1 cellular context compared by ENCODE assay signal in the genomic region with DNA sequence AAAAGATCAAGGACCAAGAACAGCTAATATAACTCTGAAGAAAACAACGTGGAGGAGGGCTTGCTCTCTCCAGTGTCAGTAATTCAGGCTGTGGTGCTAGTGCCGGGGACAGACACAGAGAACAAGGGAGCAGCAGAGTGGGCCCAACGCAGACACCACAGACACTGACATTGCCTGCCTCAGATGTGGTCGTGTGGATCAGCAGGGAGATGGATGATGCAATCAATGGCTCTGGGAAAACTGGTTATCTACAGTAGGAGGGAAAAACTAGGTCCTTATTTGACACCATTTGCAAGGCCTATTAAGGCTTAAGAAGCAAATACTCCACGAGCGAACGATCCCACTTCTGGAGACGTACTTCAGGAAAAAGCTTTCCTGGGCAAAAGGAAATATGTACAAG.
A peak's percentile ranks its signal among the peaks of the same experiment; 100 is the strongest.
TF ChIP-seq lines count a peak whose summit lies in the region.

No MANE protein-coding gene starts in this region.

TF ChIP-seq in HepG2, 621 proteins besides CTCF, POLR2A, EP300 and RAD21 (continued from another document and continues in another):
- TF ChIP-seq, protein P1, sequence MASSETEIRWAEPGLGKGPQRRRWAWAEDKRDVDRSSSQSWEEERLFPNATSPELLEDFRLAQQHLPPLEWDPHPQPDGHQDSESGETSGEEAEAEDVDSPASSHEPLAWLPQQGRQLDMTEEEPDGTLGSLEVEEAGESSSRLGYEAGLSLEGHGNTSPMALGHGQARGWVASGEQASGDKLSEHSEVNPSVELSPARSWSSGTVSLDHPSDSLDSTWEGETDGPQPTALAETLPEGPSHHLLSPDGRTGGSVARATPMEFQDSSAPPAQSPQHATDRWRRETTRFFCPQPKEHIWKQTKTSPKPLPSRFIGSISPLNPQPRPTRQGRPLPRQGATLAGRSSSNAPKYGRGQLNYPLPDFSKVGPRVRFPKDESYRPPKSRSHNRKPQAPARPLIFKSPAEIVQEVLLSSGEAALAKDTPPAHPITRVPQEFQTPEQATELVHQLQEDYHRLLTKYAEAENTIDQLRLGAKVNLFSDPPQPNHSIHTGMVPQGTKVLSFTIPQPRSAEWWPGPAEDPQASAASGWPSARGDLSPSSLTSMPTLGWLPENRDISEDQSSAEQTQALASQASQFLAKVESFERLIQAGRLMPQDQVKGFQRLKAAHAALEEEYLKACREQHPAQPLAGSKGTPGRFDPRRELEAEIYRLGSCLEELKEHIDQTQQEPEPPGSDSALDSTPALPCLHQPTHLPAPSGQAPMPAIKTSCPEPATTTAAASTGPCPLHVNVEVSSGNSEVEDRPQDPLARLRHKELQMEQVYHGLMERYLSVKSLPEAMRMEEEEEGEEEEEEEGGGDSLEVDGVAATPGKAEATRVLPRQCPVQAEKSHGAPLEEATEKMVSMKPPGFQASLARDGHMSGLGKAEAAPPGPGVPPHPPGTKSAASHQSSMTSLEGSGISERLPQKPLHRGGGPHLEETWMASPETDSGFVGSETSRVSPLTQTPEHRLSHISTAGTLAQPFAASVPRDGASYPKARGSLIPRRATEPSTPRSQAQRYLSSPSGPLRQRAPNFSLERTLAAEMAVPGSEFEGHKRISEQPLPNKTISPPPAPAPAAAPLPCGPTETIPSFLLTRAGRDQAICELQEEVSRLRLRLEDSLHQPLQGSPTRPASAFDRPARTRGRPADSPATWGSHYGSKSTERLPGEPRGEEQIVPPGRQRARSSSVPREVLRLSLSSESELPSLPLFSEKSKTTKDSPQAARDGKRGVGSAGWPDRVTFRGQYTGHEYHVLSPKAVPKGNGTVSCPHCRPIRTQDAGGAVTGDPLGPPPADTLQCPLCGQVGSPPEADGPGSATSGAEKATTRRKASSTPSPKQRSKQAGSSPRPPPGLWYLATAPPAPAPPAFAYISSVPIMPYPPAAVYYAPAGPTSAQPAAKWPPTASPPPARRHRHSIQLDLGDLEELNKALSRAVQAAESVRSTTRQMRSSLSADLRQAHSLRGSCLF (CRISPR knock-in tag; IDR thresholded peaks at IDR 0.05; ENCODE audit: borderline replicate concordance): no peak
- TF ChIP-seq, protein P2, sequence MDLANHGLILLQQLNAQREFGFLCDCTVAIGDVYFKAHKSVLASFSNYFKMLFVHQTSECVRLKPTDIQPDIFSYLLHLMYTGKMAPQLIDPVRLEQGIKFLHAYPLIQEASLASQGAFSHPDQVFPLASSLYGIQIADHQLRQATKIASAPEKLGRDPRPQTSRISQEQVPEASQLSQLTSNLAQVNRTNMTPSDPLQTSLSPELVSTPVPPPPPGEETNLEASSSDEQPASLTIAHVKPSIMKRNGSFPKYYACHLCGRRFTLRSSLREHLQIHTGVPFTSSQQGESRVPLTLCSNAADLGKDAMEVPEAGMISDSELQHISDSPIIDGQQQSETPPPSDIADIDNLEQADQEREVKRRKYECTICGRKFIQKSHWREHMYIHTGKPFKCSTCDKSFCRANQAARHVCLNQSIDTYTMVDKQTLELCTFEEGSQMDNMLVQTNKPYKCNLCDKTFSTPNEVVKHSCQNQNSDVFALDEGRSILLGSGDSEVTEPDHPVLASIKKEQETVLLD (CRISPR knock-in tag; IDR thresholded peaks at IDR 0.05; ENCODE audit: low read depth): no peak
- TF ChIP-seq, protein P3, sequence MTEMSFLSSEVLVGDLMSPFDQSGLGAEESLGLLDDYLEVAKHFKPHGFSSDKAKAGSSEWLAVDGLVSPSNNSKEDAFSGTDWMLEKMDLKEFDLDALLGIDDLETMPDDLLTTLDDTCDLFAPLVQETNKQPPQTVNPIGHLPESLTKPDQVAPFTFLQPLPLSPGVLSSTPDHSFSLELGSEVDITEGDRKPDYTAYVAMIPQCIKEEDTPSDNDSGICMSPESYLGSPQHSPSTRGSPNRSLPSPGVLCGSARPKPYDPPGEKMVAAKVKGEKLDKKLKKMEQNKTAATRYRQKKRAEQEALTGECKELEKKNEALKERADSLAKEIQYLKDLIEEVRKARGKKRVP (CRISPR knock-in tag; IDR thresholded peaks at IDR 0.05): peak; percentile 91 to 98
- TF ChIP-seq PAWR (CRISPR knock-in tag; IDR thresholded peaks at IDR 0.05; ENCODE audit: borderline replicate concordance) (no peak), ZNF468 (CRISPR knock-in tag; IDR thresholded peaks at IDR 0.05) (no peak), IKZF4 (CRISPR knock-in tag; IDR thresholded peaks at IDR 0.05; ENCODE audit: borderline replicate concordance, low read depth, not compliant biosample characterization) (no peak), HMG20A (CRISPR knock-in tag; IDR thresholded peaks at IDR 0.05; ENCODE audit: borderline replicate concordance) (0 out of 2 replicates have a peak, but pooled peaks have one; percentile 35), ETV6 (CRISPR knock-in tag; conservative IDR thresholded peaks at IDR 0.05) (no peak), SMARCE1 (IDR thresholded peaks at IDR 0.05; ENCODE audit: borderline replicate concordance) (no peak), JARID2 (CRISPR knock-in tag; IDR thresholded peaks at IDR 0.05; ENCODE audit: insufficient replicate concordance) (no peak), CEBPB (IDR thresholded peaks at IDR 0.05; ENCODE audit: borderline replicate concordance, low read depth, low read length) (peak; percentile 98), ZFY (CRISPR knock-in tag; IDR thresholded peaks at IDR 0.05) (peak; percentile 41; the same call in 1 of the 2 replicates), ATM (IDR thresholded peaks at IDR 0.05; ENCODE audit: borderline replicate concordance) (no peak), KDM1A (CRISPR knock-in tag; IDR thresholded peaks at IDR 0.05) (no peak), ZNF10 (CRISPR knock-in tag; IDR thresholded peaks at IDR 0.05; ENCODE audit: borderline replicate concordance, low read depth) (no peak), HOXA3 (CRISPR knock-in tag; IDR thresholded peaks at IDR 0.05) (peak; percentile 50; the same call in 1 of the 2 replicates), FOXO1 (CRISPR knock-in tag; IDR thresholded peaks at IDR 0.05) (no peak), MTA3 (CRISPR knock-in tag; IDR thresholded peaks at IDR 0.05) (no peak), ZFP36 (IDR thresholded peaks at IDR 0.05; ENCODE audit: borderline replicate concordance, low read depth, low read length, partially characterized antibody) (no peak), PAF1 (CRISPR knock-in tag; IDR thresholded peaks at IDR 0.05) (no peak), SMYD3 (CRISPR knock-in tag; IDR thresholded peaks at IDR 0.05) (no peak), ARNT2 (CRISPR knock-in tag; IDR thresholded peaks at IDR 0.05; ENCODE audit: low read depth) (no peak), KDM6A (CRISPR knock-in tag; IDR thresholded peaks at IDR 0.05; ENCODE audit: low read depth) (no peak), NFYC (CRISPR knock-in tag; IDR thresholded peaks at IDR 0.05) (no peak), ZNF691 (CRISPR knock-in tag; IDR thresholded peaks at IDR 0.05; ENCODE audit: borderline replicate concordance, low read depth) (no peak), JDP2 (CRISPR knock-in tag; IDR thresholded peaks at IDR 0.05; ENCODE audit: borderline replicate concordance) (no peak), ZNF644 (CRISPR knock-in tag; IDR thresholded peaks at IDR 0.05; ENCODE audit: low read depth) (peak; percentile 82), RFX1 (IDR thresholded peaks at IDR 0.05) (no peak), EED (CRISPR knock-in tag; IDR thresholded peaks at IDR 0.05) (no peak), ZNF382 (CRISPR knock-in tag; IDR thresholded peaks at IDR 0.05; ENCODE audit: borderline replicate concordance) (no peak), FOSL2 (CRISPR knock-in tag; IDR thresholded peaks at IDR 0.05) (peak; percentile 60), ZNF546 (CRISPR knock-in tag; conservative IDR thresholded peaks at IDR 0.05) (no peak), ZMYM3 (CRISPR knock-in tag; IDR thresholded peaks at IDR 0.05) (0 out of 2 replicates have a peak, but pooled peaks have one; percentile 16), ZNF326 (CRISPR knock-in tag; IDR thresholded peaks at IDR 0.05; ENCODE audit: borderline replicate concordance) (no peak)
- TF ChIP-seq, protein P4, sequence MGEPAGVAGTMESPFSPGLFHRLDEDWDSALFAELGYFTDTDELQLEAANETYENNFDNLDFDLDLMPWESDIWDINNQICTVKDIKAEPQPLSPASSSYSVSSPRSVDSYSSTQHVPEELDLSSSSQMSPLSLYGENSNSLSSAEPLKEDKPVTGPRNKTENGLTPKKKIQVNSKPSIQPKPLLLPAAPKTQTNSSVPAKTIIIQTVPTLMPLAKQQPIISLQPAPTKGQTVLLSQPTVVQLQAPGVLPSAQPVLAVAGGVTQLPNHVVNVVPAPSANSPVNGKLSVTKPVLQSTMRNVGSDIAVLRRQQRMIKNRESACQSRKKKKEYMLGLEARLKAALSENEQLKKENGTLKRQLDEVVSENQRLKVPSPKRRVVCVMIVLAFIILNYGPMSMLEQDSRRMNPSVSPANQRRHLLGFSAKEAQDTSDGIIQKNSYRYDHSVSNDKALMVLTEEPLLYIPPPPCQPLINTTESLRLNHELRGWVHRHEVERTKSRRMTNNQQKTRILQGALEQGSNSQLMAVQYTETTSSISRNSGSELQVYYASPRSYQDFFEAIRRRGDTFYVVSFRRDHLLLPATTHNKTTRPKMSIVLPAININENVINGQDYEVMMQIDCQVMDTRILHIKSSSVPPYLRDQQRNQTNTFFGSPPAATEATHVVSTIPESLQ (CRISPR knock-in tag; conservative IDR thresholded peaks at IDR 0.05): no peak
- TF ChIP-seq, protein P5, sequence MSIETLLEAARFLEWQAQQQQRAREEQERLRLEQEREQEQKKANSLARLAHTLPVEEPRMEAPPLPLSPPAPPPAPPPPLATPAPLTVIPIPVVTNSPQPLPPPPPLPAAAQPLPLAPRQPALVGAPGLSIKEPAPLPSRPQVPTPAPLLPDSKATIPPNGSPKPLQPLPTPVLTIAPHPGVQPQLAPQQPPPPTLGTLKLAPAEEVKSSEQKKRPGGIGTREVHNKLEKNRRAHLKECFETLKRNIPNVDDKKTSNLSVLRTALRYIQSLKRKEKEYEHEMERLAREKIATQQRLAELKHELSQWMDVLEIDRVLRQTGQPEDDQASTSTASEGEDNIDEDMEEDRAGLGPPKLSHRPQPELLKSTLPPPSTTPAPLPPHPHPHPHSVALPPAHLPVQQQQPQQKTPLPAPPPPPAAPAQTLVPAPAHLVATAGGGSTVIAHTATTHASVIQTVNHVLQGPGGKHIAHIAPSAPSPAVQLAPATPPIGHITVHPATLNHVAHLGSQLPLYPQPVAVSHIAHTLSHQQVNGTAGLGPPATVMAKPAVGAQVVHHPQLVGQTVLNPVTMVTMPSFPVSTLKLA (IDR thresholded peaks at IDR 0.05): no peak
- TF ChIP-seq, protein P6, sequence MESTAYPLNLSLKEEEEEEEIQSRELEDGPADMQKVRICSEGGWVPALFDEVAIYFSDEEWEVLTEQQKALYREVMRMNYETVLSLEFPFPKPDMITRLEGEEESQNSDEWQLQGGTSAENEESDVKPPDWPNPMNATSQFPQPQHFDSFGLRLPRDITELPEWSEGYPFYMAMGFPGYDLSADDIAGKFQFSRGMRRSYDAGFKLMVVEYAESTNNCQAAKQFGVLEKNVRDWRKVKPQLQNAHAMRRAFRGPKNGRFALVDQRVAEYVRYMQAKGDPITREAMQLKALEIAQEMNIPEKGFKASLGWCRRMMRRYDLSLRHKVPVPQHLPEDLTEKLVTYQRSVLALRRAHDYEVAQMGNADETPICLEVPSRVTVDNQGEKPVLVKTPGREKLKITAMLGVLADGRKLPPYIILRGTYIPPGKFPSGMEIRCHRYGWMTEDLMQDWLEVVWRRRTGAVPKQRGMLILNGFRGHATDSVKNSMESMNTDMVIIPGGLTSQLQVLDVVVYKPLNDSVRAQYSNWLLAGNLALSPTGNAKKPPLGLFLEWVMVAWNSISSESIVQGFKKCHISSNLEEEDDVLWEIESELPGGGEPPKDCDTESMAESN (CRISPR knock-in tag; conservative IDR thresholded peaks at IDR 0.05): no peak
- TF ChIP-seq, protein P7, sequence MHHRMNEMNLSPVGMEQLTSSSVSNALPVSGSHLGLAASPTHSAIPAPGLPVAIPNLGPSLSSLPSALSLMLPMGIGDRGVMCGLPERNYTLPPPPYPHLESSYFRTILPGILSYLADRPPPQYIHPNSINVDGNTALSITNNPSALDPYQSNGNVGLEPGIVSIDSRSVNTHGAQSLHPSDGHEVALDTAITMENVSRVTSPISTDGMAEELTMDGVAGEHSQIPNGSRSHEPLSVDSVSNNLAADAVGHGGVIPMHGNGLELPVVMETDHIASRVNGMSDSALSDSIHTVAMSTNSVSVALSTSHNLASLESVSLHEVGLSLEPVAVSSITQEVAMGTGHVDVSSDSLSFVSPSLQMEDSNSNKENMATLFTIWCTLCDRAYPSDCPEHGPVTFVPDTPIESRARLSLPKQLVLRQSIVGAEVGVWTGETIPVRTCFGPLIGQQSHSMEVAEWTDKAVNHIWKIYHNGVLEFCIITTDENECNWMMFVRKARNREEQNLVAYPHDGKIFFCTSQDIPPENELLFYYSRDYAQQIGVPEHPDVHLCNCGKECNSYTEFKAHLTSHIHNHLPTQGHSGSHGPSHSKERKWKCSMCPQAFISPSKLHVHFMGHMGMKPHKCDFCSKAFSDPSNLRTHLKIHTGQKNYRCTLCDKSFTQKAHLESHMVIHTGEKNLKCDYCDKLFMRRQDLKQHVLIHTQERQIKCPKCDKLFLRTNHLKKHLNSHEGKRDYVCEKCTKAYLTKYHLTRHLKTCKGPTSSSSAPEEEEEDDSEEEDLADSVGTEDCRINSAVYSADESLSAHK (CRISPR knock-in tag; IDR thresholded peaks at IDR 0.05; ENCODE audit: borderline replicate concordance): no peak
- TF ChIP-seq, protein P8, sequence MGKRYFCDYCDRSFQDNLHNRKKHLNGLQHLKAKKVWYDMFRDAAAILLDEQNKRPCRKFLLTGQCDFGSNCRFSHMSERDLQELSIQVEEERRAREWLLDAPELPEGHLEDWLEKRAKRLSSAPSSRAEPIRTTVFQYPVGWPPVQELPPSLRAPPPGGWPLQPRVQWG (CRISPR knock-in tag; IDR thresholded peaks at IDR 0.05; ENCODE audit: borderline replicate concordance, low read depth): no peak
- TF ChIP-seq, protein P9, sequence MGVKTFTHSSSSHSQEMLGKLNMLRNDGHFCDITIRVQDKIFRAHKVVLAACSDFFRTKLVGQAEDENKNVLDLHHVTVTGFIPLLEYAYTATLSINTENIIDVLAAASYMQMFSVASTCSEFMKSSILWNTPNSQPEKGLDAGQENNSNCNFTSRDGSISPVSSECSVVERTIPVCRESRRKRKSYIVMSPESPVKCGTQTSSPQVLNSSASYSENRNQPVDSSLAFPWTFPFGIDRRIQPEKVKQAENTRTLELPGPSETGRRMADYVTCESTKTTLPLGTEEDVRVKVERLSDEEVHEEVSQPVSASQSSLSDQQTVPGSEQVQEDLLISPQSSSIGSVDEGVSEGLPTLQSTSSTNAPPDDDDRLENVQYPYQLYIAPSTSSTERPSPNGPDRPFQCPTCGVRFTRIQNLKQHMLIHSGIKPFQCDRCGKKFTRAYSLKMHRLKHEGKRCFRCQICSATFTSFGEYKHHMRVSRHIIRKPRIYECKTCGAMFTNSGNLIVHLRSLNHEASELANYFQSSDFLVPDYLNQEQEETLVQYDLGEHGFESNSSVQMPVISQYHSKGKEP (CRISPR knock-in tag; IDR thresholded peaks at IDR 0.05): no peak
